1 cellular context compared by ENCODE assay signal in the genomic region with DNA sequence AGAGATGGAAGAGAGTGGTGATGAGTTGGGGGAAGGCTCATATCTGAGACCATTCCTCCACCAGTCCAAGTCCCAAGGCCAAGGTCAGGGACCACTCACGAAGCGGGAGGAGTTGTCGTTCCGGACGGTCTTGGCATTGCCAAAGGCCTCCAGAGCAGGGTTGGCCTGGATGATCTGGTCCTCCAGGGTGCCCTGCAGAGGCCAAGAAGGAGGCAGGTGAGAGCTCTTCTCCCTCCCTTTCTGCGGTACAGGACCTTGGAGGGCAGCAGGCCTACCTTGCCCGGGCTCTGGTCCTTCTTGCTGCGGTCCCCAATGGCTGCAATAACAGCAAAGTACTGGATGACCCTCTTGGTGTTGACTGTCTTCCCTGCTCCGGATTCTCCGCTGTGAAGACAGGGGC.
TF ChIP-seq lines count a peak whose summit lies in the region.

No MANE protein-coding gene starts in this region.

TF ChIP-seq in neural cell, 6 proteins besides CTCF, POLR2A, EP300 and RAD21 (continued from another document):
- TF ChIP-seq, protein P1, sequence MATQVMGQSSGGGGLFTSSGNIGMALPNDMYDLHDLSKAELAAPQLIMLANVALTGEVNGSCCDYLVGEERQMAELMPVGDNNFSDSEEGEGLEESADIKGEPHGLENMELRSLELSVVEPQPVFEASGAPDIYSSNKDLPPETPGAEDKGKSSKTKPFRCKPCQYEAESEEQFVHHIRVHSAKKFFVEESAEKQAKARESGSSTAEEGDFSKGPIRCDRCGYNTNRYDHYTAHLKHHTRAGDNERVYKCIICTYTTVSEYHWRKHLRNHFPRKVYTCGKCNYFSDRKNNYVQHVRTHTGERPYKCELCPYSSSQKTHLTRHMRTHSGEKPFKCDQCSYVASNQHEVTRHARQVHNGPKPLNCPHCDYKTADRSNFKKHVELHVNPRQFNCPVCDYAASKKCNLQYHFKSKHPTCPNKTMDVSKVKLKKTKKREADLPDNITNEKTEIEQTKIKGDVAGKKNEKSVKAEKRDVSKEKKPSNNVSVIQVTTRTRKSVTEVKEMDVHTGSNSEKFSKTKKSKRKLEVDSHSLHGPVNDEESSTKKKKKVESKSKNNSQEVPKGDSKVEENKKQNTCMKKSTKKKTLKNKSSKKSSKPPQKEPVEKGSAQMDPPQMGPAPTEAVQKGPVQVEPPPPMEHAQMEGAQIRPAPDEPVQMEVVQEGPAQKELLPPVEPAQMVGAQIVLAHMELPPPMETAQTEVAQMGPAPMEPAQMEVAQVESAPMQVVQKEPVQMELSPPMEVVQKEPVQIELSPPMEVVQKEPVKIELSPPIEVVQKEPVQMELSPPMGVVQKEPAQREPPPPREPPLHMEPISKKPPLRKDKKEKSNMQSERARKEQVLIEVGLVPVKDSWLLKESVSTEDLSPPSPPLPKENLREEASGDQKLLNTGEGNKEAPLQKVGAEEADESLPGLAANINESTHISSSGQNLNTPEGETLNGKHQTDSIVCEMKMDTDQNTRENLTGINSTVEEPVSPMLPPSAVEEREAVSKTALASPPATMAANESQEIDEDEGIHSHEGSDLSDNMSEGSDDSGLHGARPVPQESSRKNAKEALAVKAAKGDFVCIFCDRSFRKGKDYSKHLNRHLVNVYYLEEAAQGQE (IDR thresholded peaks at IDR 0.05; ENCODE audit: borderline replicate concordance) = no peak
- no peak for TF ChIP-seq SMC3 (conservative IDR thresholded peaks at IDR 0.05; ENCODE audit: poor library complexity)
- TF ChIP-seq MXI1 (conservative IDR thresholded peaks at IDR 0.05; ENCODE audit: poor library complexity, severe bottlenecking) = no peak
